ENCODE assay signal across 2 cellular contexts in the genomic region with DNA sequence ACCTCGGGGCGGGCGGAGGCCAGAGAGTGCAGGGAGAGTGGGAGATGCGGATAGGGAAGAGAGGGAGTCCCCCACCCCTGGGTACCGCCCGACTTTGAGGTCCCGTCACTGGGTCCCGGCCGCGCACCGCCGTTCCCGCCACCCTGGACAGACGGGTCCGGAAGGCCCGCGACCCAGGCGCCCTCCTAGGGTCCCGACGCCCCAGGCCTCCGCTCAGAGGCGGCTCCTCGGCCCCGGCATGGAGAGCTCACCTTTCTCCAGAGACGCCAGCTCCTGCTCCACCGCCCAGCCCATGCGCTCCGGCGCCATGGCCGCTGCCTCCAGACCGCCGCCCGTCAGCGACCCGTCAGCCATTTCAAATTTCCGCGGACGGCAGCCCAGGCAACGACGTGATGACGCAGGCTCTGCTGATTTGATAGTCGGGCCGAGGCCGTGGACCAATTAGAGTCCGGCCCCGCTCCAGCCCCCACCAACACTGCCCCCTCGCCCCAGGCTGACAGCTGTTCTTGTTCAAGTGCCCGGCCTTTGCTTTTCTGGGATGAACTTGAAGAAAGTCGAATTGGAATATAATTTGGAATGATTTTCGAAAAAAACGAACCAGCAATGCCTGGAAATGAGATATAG.
TF ChIP-seq lines count a peak whose summit lies in the region.

A gene with protein sequence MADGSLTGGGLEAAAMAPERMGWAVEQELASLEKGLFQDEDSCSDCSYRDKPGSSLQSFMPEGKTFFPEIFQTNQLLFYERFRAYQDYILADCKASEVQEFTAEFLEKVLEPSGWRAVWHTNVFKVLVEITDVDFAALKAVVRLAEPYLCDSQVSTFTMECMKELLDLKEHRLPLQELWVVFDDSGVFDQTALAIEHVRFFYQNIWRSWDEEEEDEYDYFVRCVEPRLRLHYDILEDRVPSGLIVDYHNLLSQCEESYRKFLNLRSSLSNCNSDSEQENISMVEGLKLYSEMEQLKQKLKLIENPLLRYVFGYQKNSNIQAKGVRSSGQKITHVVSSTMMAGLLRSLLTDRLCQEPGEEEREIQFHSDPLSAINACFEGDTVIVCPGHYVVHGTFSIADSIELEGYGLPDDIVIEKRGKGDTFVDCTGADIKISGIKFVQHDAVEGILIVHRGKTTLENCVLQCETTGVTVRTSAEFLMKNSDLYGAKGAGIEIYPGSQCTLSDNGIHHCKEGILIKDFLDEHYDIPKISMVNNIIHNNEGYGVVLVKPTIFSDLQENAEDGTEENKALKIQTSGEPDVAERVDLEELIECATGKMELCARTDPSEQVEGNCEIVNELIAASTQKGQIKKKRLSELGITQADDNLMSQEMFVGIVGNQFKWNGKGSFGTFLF (minus strand): TSS at position 374 of the 624 bp plus-strand sequence. CDS start 20 bp downstream, at position 354.

TF ChIP-seq in HEK293, 187 proteins besides CTCF, POLR2A, EP300 and RAD21 (continues in another document):
- no peak for TF ChIP-seq ZBTB21 (tag by site-specific recombination; IDR thresholded peaks at IDR 0.05)
- 0 out of 2 replicates have a peak, but pooled peaks have one; percentile 20 for TF ChIP-seq ZNF837 (tag by site-specific recombination; IDR thresholded peaks at IDR 0.05)
- TF ChIP-seq ZNF701 (tag by site-specific recombination; IDR thresholded peaks at IDR 0.05): no peak
- TF ChIP-seq YY2 (tag by site-specific recombination; IDR thresholded peaks at IDR 0.05): peak; percentile 81
- TF ChIP-seq MZF1 (tag by site-specific recombination; IDR thresholded peaks at IDR 0.05; ENCODE audit: borderline replicate concordance): no peak
- no peak for TF ChIP-seq ZNF776 (tag by site-specific recombination; IDR thresholded peaks at IDR 0.05; ENCODE audit: borderline replicate concordance)
- TF ChIP-seq IKZF3 (tag by site-specific recombination; IDR thresholded peaks at IDR 0.05): no peak
- TF ChIP-seq OSR2 (tag by site-specific recombination; IDR thresholded peaks at IDR 0.05): peak; percentile 28; the same call in 1 of the 2 replicates
- no peak for TF ChIP-seq MYNN (tag by site-specific recombination; IDR thresholded peaks at IDR 0.05; ENCODE audit: borderline replicate concordance)
- TF ChIP-seq ZNF548 (tag by site-specific recombination; IDR thresholded peaks at IDR 0.05): no peak
- TF ChIP-seq ZNF16 (tag by site-specific recombination; IDR thresholded peaks at IDR 0.05; ENCODE audit: low read depth): no peak
- no peak for TF ChIP-seq ZNF248 (tag by site-specific recombination; IDR thresholded peaks at IDR 0.05)
- TF ChIP-seq ZNF571 (tag by site-specific recombination; IDR thresholded peaks at IDR 0.05): no peak
- no peak for TF ChIP-seq ZNF114 (tag by site-specific recombination; IDR thresholded peaks at IDR 0.05)
- no peak for TF ChIP-seq OVOL3 (tag by site-specific recombination; IDR thresholded peaks at IDR 0.05)
- peak; percentile 44; the same call in 1 of the 2 replicates for TF ChIP-seq ZNF2 (tag by site-specific recombination; IDR thresholded peaks at IDR 0.05)
- TF ChIP-seq, protein P1, sequence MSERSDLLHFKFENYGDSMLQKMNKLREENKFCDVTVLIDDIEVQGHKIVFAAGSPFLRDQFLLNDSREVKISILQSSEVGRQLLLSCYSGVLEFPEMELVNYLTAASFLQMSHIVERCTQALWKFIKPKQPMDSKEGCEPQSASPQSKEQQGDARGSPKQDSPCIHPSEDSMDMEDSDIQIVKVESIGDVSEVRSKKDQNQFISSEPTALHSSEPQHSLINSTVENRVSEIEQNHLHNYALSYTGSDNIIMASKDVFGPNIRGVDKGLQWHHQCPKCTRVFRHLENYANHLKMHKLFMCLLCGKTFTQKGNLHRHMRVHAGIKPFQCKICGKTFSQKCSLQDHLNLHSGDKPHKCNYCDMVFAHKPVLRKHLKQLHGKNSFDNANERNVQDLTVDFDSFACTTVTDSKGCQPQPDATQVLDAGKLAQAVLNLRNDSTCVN (tag by site-specific recombination; optimal IDR thresholded peaks at IDR 0.05): peak; percentile 76
- TF ChIP-seq, protein P2, sequence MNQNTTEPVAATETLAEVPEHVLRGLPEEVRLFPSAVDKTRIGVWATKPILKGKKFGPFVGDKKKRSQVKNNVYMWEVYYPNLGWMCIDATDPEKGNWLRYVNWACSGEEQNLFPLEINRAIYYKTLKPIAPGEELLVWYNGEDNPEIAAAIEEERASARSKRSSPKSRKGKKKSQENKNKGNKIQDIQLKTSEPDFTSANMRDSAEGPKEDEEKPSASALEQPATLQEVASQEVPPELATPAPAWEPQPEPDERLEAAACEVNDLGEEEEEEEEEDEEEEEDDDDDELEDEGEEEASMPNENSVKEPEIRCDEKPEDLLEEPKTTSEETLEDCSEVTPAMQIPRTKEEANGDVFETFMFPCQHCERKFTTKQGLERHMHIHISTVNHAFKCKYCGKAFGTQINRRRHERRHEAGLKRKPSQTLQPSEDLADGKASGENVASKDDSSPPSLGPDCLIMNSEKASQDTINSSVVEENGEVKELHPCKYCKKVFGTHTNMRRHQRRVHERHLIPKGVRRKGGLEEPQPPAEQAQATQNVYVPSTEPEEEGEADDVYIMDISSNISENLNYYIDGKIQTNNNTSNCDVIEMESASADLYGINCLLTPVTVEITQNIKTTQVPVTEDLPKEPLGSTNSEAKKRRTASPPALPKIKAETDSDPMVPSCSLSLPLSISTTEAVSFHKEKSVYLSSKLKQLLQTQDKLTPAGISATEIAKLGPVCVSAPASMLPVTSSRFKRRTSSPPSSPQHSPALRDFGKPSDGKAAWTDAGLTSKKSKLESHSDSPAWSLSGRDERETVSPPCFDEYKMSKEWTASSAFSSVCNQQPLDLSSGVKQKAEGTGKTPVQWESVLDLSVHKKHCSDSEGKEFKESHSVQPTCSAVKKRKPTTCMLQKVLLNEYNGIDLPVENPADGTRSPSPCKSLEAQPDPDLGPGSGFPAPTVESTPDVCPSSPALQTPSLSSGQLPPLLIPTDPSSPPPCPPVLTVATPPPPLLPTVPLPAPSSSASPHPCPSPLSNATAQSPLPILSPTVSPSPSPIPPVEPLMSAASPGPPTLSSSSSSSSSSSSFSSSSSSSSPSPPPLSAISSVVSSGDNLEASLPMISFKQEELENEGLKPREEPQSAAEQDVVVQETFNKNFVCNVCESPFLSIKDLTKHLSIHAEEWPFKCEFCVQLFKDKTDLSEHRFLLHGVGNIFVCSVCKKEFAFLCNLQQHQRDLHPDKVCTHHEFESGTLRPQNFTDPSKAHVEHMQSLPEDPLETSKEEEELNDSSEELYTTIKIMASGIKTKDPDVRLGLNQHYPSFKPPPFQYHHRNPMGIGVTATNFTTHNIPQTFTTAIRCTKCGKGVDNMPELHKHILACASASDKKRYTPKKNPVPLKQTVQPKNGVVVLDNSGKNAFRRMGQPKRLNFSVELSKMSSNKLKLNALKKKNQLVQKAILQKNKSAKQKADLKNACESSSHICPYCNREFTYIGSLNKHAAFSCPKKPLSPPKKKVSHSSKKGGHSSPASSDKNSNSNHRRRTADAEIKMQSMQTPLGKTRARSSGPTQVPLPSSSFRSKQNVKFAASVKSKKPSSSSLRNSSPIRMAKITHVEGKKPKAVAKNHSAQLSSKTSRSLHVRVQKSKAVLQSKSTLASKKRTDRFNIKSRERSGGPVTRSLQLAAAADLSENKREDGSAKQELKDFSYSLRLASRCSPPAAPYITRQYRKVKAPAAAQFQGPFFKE (tag by site-specific recombination; IDR thresholded peaks at IDR 0.05; ENCODE audit: borderline replicate concordance): no peak
- no peak for TF ChIP-seq HOXC10 (CRISPR knock-in tag; IDR thresholded peaks at IDR 0.05)
- TF ChIP-seq ZNF596 (tag by site-specific recombination; IDR thresholded peaks at IDR 0.05): no peak
- TF ChIP-seq ZNF544 (tag by site-specific recombination; IDR thresholded peaks at IDR 0.05): no peak
- TF ChIP-seq ZNF707 (tag by site-specific recombination; IDR thresholded peaks at IDR 0.05): no peak
- peak; percentile 80; the same call in 1 of the 2 replicates for TF ChIP-seq ZBTB48 (tag by site-specific recombination; IDR thresholded peaks at IDR 0.05)
- peak; percentile 60; the same call in 1 of the 2 replicates for TF ChIP-seq ZNF324 (tag by site-specific recombination; IDR thresholded peaks at IDR 0.05)
- no peak for TF ChIP-seq ZNF239 (tag by site-specific recombination; IDR thresholded peaks at IDR 0.05)
- no peak for TF ChIP-seq ZFP41 (tag by site-specific recombination; IDR thresholded peaks at IDR 0.05; ENCODE audit: borderline replicate concordance)
- TF ChIP-seq ZNF19 (tag by site-specific recombination; IDR thresholded peaks at IDR 0.05; ENCODE audit: low read depth): no peak

TF ChIP-seq in SK-N-SH, 30 proteins besides CTCF, POLR2A, EP300 and RAD21 (continues in another document):
- TF ChIP-seq GATA2 (CRISPR knock-in tag; IDR thresholded peaks at IDR 0.05) (no peak), RCOR1 (IDR thresholded peaks at IDR 0.05; ENCODE audit: low read length) (no peak), TEAD4 (IDR thresholded peaks at IDR 0.05; ENCODE audit: borderline replicate concordance, insufficient read depth) (no peak), YY1 (IDR thresholded peaks at IDR 0.05; ENCODE audit: low read depth) (peak; percentile 89), TAF1 (IDR thresholded peaks at IDR 0.05; ENCODE audit: borderline replicate concordance, low read depth, low read length) (peak; percentile 65; the same call in 1 of the 2 replicates), SIN3A (IDR thresholded peaks at IDR 0.05; ENCODE audit: borderline replicate concordance, low read depth, low read length) (peak; percentile 100), MEF2A (IDR thresholded peaks at IDR 0.05; ENCODE audit: borderline replicate concordance, low read depth) (no peak), NFIC (IDR thresholded peaks at IDR 0.05; ENCODE audit: borderline replicate concordance) (no peak), SMC3 (IDR thresholded peaks at IDR 0.05; ENCODE audit: low read depth, low read length) (no peak), NRF1 (IDR thresholded peaks at IDR 0.05; ENCODE audit: low read depth, low read length) (no peak), JUND (IDR thresholded peaks at IDR 0.05) (no peak), ELF1 (IDR thresholded peaks at IDR 0.05) (no peak), RXRA (IDR thresholded peaks at IDR 0.05; ENCODE audit: borderline replicate concordance, low read depth) (no peak), FOXM1 (IDR thresholded peaks at IDR 0.05; ENCODE audit: low read depth) (no peak), MXI1 (IDR thresholded peaks at IDR 0.05; ENCODE audit: low read depth, low read length) (peak; percentile 100), FOSL2 (IDR thresholded peaks at IDR 0.05; ENCODE audit: borderline replicate concordance, low read depth) (no peak), RFX5 (IDR thresholded peaks at IDR 0.05; ENCODE audit: low read length) (peak; percentile 68; the same call in 1 of the 2 replicates), CHD2 (IDR thresholded peaks at IDR 0.05; ENCODE audit: low read length, partially characterized antibody) (peak; percentile 63), TCF12 (IDR thresholded peaks at IDR 0.05) (0 out of 2 replicates have a peak, but pooled peaks have one; percentile 37), EZH2phosphoT487 (IDR thresholded peaks at IDR 0.05; ENCODE audit: borderline replicate concordance, low read depth) (no peak)
- TF ChIP-seq, protein P3, sequence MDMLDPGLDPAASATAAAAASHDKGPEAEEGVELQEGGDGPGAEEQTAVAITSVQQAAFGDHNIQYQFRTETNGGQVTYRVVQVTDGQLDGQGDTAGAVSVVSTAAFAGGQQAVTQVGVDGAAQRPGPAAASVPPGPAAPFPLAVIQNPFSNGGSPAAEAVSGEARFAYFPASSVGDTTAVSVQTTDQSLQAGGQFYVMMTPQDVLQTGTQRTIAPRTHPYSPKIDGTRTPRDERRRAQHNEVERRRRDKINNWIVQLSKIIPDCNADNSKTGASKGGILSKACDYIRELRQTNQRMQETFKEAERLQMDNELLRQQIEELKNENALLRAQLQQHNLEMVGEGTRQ (IDR thresholded peaks at IDR 0.05; ENCODE audit: borderline replicate concordance, low read depth, low read length): no peak
- TF ChIP-seq, protein P4, sequence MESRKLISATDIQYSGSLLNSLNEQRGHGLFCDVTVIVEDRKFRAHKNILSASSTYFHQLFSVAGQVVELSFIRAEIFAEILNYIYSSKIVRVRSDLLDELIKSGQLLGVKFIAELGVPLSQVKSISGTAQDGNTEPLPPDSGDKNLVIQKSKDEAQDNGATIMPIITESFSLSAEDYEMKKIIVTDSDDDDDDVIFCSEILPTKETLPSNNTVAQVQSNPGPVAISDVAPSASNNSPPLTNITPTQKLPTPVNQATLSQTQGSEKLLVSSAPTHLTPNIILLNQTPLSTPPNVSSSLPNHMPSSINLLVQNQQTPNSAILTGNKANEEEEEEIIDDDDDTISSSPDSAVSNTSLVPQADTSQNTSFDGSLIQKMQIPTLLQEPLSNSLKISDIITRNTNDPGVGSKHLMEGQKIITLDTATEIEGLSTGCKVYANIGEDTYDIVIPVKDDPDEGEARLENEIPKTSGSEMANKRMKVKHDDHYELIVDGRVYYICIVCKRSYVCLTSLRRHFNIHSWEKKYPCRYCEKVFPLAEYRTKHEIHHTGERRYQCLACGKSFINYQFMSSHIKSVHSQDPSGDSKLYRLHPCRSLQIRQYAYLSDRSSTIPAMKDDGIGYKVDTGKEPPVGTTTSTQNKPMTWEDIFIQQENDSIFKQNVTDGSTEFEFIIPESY (IDR thresholded peaks at IDR 0.05; ENCODE audit: borderline replicate concordance, low read depth): no peak
- TF ChIP-seq, protein P5, sequence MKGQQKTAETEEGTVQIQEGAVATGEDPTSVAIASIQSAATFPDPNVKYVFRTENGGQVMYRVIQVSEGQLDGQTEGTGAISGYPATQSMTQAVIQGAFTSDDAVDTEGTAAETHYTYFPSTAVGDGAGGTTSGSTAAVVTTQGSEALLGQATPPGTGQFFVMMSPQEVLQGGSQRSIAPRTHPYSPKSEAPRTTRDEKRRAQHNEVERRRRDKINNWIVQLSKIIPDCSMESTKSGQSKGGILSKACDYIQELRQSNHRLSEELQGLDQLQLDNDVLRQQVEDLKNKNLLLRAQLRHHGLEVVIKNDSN (IDR thresholded peaks at IDR 0.05; ENCODE audit: borderline replicate concordance, low read depth): no peak
- TF ChIP-seq, protein P6, sequence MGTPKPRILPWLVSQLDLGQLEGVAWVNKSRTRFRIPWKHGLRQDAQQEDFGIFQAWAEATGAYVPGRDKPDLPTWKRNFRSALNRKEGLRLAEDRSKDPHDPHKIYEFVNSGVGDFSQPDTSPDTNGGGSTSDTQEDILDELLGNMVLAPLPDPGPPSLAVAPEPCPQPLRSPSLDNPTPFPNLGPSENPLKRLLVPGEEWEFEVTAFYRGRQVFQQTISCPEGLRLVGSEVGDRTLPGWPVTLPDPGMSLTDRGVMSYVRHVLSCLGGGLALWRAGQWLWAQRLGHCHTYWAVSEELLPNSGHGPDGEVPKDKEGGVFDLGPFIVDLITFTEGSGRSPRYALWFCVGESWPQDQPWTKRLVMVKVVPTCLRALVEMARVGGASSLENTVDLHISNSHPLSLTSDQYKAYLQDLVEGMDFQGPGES (IDR thresholded peaks at IDR 0.05; ENCODE audit: low read depth, low read length): peak; percentile 23; the same call in 1 of the 2 replicates
- TF ChIP-seq, protein P7, sequence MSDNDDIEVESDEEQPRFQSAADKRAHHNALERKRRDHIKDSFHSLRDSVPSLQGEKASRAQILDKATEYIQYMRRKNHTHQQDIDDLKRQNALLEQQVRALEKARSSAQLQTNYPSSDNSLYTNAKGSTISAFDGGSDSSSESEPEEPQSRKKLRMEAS (IDR thresholded peaks at IDR 0.05; ENCODE audit: low read depth): peak; percentile 81
